ENCODE assay signal across 18 cellular contexts in genomic region chr16:12195296-12195695, GRCh38.
A peak's percentile ranks its signal among the peaks of the same experiment; 100 is the strongest.
DNase-seq lines count a peak whose midpoint lies in the region; ATAC-seq, FAIRE-seq and TF ChIP-seq lines count a peak whose summit lies in the region.
"Had no signal": no experiment of that assay in that cellular context is flagged by ENCODE, and none has a peak within 500 bp of the region (broad histone marks: within the 10 kb centered on the region; RNA-seq: fewer than 3 reads in every experiment).

No MANE protein-coding gene starts in this region.

- H3F3A ChIP-seq in PC-3 (ENCODE audit: low read length, unreplicated experiment) = no peaks in the 10 kb centered on the region
- H3F3A ChIP-seq in GM23248 (ENCODE audit: insufficient read depth) = no peaks in the 10 kb centered on the region

- H3K4me3 ChIP-seq in PC-3 (ENCODE audit: low read length) = no peak overlapping the region
- H3K4me3 ChIP-seq in endothelial cell of umbilical vein (replicated peaks in 1 of 3; ENCODE audit: insufficient read depth in 1 of 3, low read depth in 1 of 3, low read length in 3 of 3) = no peak overlapping the region
- H3K4me3 ChIP-seq in GM23248 = no peak overlapping the region
- H3K4me3 ChIP-seq: HAP-1 had no signal

- no peak for TF ChIP-seq POLR2A in endothelial cell of umbilical vein (IDR thresholded peaks at IDR 0.05; ENCODE audit: low read depth, low read length)

- peaks cover 8% of the 10 kb centered on the region; the same call in 1 of the 2 replicates for H3K4me1 ChIP-seq in PC-3 (ENCODE audit: insufficient read depth, low read length)
- no peaks in the 10 kb centered on the region for H3K4me1 ChIP-seq in endothelial cell of umbilical vein (ENCODE audit: control insufficient read depth, extremely low read depth, insufficient read depth, low read length)
- H3K4me1 ChIP-seq in GM23248 (ENCODE audit: insufficient read depth) = peaks cover 16% of the 10 kb centered on the region
- H3K4me1 ChIP-seq: Caco-2, HAP-1 had no signal

- in situ Hi-C loops in GM23248 (cut with MboI) = no loop called here

- peak; percentile 26 for FAIRE-seq in endothelial cell of umbilical vein (lab: Jason Lieb, UNC)
- FAIRE-seq: G401.6, GM12892, GM19239, H54 had no signal

- no peaks in the 10 kb centered on the region for H3K79me2 ChIP-seq in PC-3 (ENCODE audit: low read length)
- no peaks in the 10 kb centered on the region for H3K79me2 ChIP-seq in endothelial cell of umbilical vein (ENCODE audit: control insufficient read depth, insufficient read depth, low read length)
- H3K79me2 ChIP-seq in GM23248 (ENCODE audit: insufficient read depth) = no peaks in the 10 kb centered on the region

- DNase-seq in PC-3 (peak; percentile 59), endothelial cell of umbilical vein (ENCODE audit: low read depth, low spot score) (no peak), fibroblast of the conjunctiva (ENCODE audit: low read depth) (peak; percentile 5), GM23248 (no peak), caudate nucleus (lab: John Stamatoyannopoulos, UW) (no peak)
- DNase-seq: C1 segment of cervical spinal cord; Caco-2; CD8-positive, alpha-beta T cell; DMS153; DND-41; GOT3; HFFc6 had no signal

- no peaks in the 10 kb centered on the region for H4K20me1 ChIP-seq in PC-3 (ENCODE audit: low read length)
- no peaks in the 10 kb centered on the region for H4K20me1 ChIP-seq in endothelial cell of umbilical vein (replicated peaks; ENCODE audit: control insufficient read depth, extremely low read depth, insufficient read depth, low read length)
- H4K20me1 ChIP-seq in GM23248 (ENCODE audit: insufficient read depth) = no peaks in the 10 kb centered on the region

- BruUV-seq in PC-3 (replicated peaks; lab: Mats Ljungman, UMichigan) = no TSS peak
- no TSS peak for BruUV-seq in endothelial cell of umbilical vein (replicated peaks; lab: Mats Ljungman, UMichigan)

- H3K9ac ChIP-seq in PC-3 (ENCODE audit: low read length) (no peak overlapping the region), endothelial cell of umbilical vein (replicated peaks; ENCODE audit: extremely low read depth, insufficient read depth, low read length) (no peak overlapping the region), GM23248 (no peak overlapping the region)

- intact Hi-C loops in PC-3 (cut with micrococcal nuclease) = no loop called here
- intact Hi-C loops in endothelial cell of umbilical vein (cut with micrococcal nuclease) = no loop called here

- ATAC-seq in PC-3 (peak; percentile 45), HG02870 (IDR thresholded peaks at IDR 0.05; ENCODE audit: unreplicated experiment) (no peak)
- ATAC-seq: CD8-positive, alpha-beta T cell had no signal

- CTCF ChIA-PET in PC-3 (lab: Charles Lee) = no interaction called here
- CTCF ChIA-PET in endothelial cell of umbilical vein (lab: Charles Lee) = no interaction called here

- H3K27me3 ChIP-seq in PC-3 (ENCODE audit: low read length) (no peaks in the 10 kb centered on the region), endothelial cell of umbilical vein (ENCODE audit: control insufficient read depth in 2 of 2, insufficient read depth in 2 of 2, low read length in 2 of 2) (no peaks in the 10 kb centered on the region), GM23248 (replicated peaks; ENCODE audit: insufficient read depth) (no peaks in the 10 kb centered on the region)

- H3K9me2 ChIP-seq in PC-3 (replicated peaks; ENCODE audit: low read length) = no peaks in the 10 kb centered on the region
- H3K9me2 ChIP-seq in GM23248 (ENCODE audit: insufficient read depth) = no peaks in the 10 kb centered on the region

- no peaks in the 10 kb centered on the region for H3K9me3 ChIP-seq in PC-3 (ENCODE audit: low read length)
- no peaks in the 10 kb centered on the region for H3K9me3 ChIP-seq in endothelial cell of umbilical vein (replicated peaks; ENCODE audit: control insufficient read depth, insufficient read depth, low read length)
- H3K9me3 ChIP-seq in GM23248 (ENCODE audit: low read depth) = no peaks in the 10 kb centered on the region
- H3K9me3 ChIP-seq: Caco-2, HAP-1 had no signal

- no peak overlapping the region for H3K4me2 ChIP-seq in PC-3 (ENCODE audit: low read length)
- H3K4me2 ChIP-seq in endothelial cell of umbilical vein (ENCODE audit: insufficient read depth, low read length) = no peak overlapping the region
- no peak overlapping the region for H3K4me2 ChIP-seq in GM23248 (ENCODE audit: unreplicated experiment)

- POLR2A ChIA-PET in PC-3 (lab: Charles Lee; ENCODE audit: unreplicated experiment) = no interaction called here
- POLR2A ChIA-PET in endothelial cell of umbilical vein (lab: Charles Lee) = no interaction called here

- 97 to 98% methylated on average over 5 of the region's 5 CpGs for WGBS in GM23248 (ENCODE audit: low coverage in 1 of 2, low lambda C conversion rate in 2 of 2, missing lambda C conversion rate in 2 of 2), 2 experiments

- no peaks in the 10 kb centered on the region for H3K36me3 ChIP-seq in PC-3 (ENCODE audit: low read depth, low read length)
- H3K36me3 ChIP-seq in endothelial cell of umbilical vein (ENCODE audit: control insufficient read depth in 2 of 2, extremely low read depth in 1 of 2, insufficient read depth in 2 of 2, low read length in 2 of 2) = no peaks in the 10 kb centered on the region
- no peaks in the 10 kb centered on the region for H3K36me3 ChIP-seq in GM23248 (ENCODE audit: low read depth)
- H3K36me3 ChIP-seq: HAP-1 had no signal

- H3K27ac ChIP-seq in PC-3 (ENCODE audit: low read length) = no peak overlapping the region
- H3K27ac ChIP-seq in endothelial cell of umbilical vein (ENCODE audit: insufficient read depth, low read depth, low read length) = no peak overlapping the region
- no peak overlapping the region for H3K27ac ChIP-seq in GM23248
- H3K27ac ChIP-seq in caudate nucleus (ENCODE audit: low read depth, low read length) = no peak overlapping the region

- dilution Hi-C loops in endothelial cell of umbilical vein (cut with MboI; ENCODE audit: extremely low pct_ligation_motif_present, low sequenced_read_pairs) = no loop called here

- H3K9me1 ChIP-seq in endothelial cell of umbilical vein (replicated peaks; ENCODE audit: control insufficient read depth, extremely low read depth, insufficient read depth, low read length) = no peaks in the 10 kb centered on the region

- TF ChIP-seq CTCF in PC-3 (conservative IDR thresholded peaks at IDR 0.05; ENCODE audit: low read depth, low read length) (no peak), endothelial cell of umbilical vein (IDR thresholded peaks at IDR 0.05; ENCODE audit: extremely low read depth in 1 of 2, insufficient read depth in 1 of 2, low read depth in 1 of 2, low read length in 2 of 2) (no peak)

- H2AFZ ChIP-seq in PC-3 (ENCODE audit: low read length) = no peak overlapping the region
- no peak overlapping the region for H2AFZ ChIP-seq in endothelial cell of umbilical vein (ENCODE audit: low read depth, low read length)
- H2AFZ ChIP-seq in GM23248 = no peak overlapping the region

TF ChIP-seq in endothelial cell of umbilical vein, 7 proteins besides CTCF, POLR2A, EP300 and RAD21:
- TF ChIP-seq EZH2 (IDR thresholded peaks at IDR 0.05; ENCODE audit: borderline replicate concordance, low read depth, low read length, severe bottlenecking) (no peak), POLR2AphosphoS5 (IDR thresholded peaks at IDR 0.05; ENCODE audit: insufficient read depth, low read depth, low read length) (no peak), MYC (IDR thresholded peaks at IDR 0.05; ENCODE audit: low read depth, low read length) (no peak), MAX (IDR thresholded peaks at IDR 0.05; ENCODE audit: insufficient read depth, insufficient read length) (no peak), FOS (IDR thresholded peaks at IDR 0.05; ENCODE audit: borderline replicate concordance, insufficient read depth, low read length) (no peak), GATA2 (IDR thresholded peaks at IDR 0.05; ENCODE audit: insufficient read depth, insufficient read length, low read depth, low read length) (no peak), JUN (IDR thresholded peaks at IDR 0.05; ENCODE audit: borderline replicate concordance, insufficient read depth, insufficient read length, low read depth) (no peak)

Comparison
In these comparisons a context has a peak if more than half of its experiments do, and no peak if none do; other contexts are left out.
1. DNase-seq: peak in PC-3 (single experiment) and fibroblast of the conjunctiva (single experiment); none in endothelial cell of umbilical vein (single experiment), GM23248 (single experiment) and caudate nucleus (0 of 61).